ENCODE assay signal across 30 cellular contexts in genomic region chr2:138423198-138423597, GRCh38.
"Had no signal": no experiment of that assay in that cellular context is flagged by ENCODE, and none has a peak within 500 bp of the region (broad histone marks: within the 10 kb centered on the region; RNA-seq: fewer than 3 reads in every experiment).

No MANE protein-coding gene starts in this region.

- H3K27ac Mint-ChIP-seq: effector memory CD8-positive, alpha-beta T cell; memory B cell; mesothelial cell of epicardium; naive B cell; natural killer cell treated with Interleukin-12 subunit alpha and Interleukin-12 subunit beta and Interleukin-15 and Interleukin-18, amount 100 ng/mL, for 72 hours; stimulated activated effector memory CD8-positive, alpha-beta T cell treated with anti-CD3 and anti-CD28 coated beads, Interleukin-12 subunit alpha, Interleukin-12 subunit beta, amount 100 ng/mL, for 72 hours had no signal

- FAIRE-seq: endometrium had no signal

- H3K9me3 ChIP-seq: gastrocnemius medialis, neutrophil, prostate gland, testis had no signal

- H3K4me3 ChIP-seq: gastrocnemius medialis, lung, mucosa of descending colon, prostate gland, right atrium auricular region, sigmoid colon, stomach, testis, tibial artery, upper lobe of left lung, uterus had no signal

- ATAC-seq: effector memory CD8-positive, alpha-beta T cell; esophagus mucosa; gastrocnemius medialis; left cardiac atrium; left ventricle myocardium superior; mucosa of descending colon; natural killer cell treated with Interleukin-12 subunit alpha and Interleukin-12 subunit beta and Interleukin-15 and Interleukin-18, amount 100 ng/mL, for 72 hours; stimulated activated effector memory CD8-positive, alpha-beta T cell treated with anti-CD3 and anti-CD28 coated beads, Interleukin-12 subunit alpha, Interleukin-12 subunit beta, amount 100 ng/mL, for 72 hours had no signal

- H3K4me3 Mint-ChIP-seq: effector memory CD8-positive, alpha-beta T cell; memory B cell; mesothelial cell of epicardium; naive B cell; natural killer cell treated with Interleukin-12 subunit alpha and Interleukin-12 subunit beta and Interleukin-15 and Interleukin-18, amount 100 ng/mL, for 72 hours; neural crest cell; stimulated activated effector memory CD8-positive, alpha-beta T cell treated with anti-CD3 and anti-CD28 coated beads, Interleukin-12 subunit alpha, Interleukin-12 subunit beta, amount 100 ng/mL, for 72 hours had no signal

- H3K4me1 Mint-ChIP-seq: memory B cell; naive B cell; stimulated activated effector memory CD8-positive, alpha-beta T cell treated with anti-CD3 and anti-CD28 coated beads, Interleukin-12 subunit alpha, Interleukin-12 subunit beta, amount 100 ng/mL, for 72 hours had no signal

- H3K27me3 Mint-ChIP-seq: effector memory CD8-positive, alpha-beta T cell; memory B cell; naive B cell; natural killer cell treated with Interleukin-12 subunit alpha and Interleukin-12 subunit beta and Interleukin-15 and Interleukin-18, amount 100 ng/mL, for 72 hours had no signal

- H3K4me1 ChIP-seq: prostate gland, testis had no signal

- H3K27ac ChIP-seq: gastrocnemius medialis, neutrophil, prostate gland, right atrium auricular region, sigmoid colon, stomach, testis, tibial artery, upper lobe of left lung, uterus had no signal

- H3K27me3 ChIP-seq: gastrocnemius medialis, neutrophil, right atrium auricular region, sigmoid colon, stomach, testis, tibial artery, upper lobe of left lung, uterus had no signal

- DNase-seq: cerebellar nuclear complex; cortex of kidney; effector memory CD8-positive, alpha-beta T cell; foreskin fibroblast; gastrocnemius medialis; head of caudate nucleus; left cardiac atrium; left ventricle myocardium superior; mucosa of descending colon; naive B cell; sigmoid colon; stimulated activated CD4-positive, alpha-beta T cell treated with anti-CD3 and anti-CD28 coated beads, Interleukin-2, amount 100 ng/mL, for 24 hours; stimulated activated CD4-positive, alpha-beta T cell treated with anti-CD3 and anti-CD28 coated beads, Interleukin-4, amount 100 ng/mL, for 24 hours; stimulated activated naive CD4-positive, alpha-beta T cell treated with Interleukin-2 at 50 U/mL for 16 hours; stomach; testis; tibial artery; upper lobe of left lung; uterus had no signal

- H3K36me3 ChIP-seq: gastrocnemius medialis, neutrophil, prostate gland, right atrium auricular region, sigmoid colon, tibial artery, upper lobe of left lung, uterus had no signal

- H3K36me3 Mint-ChIP-seq: stimulated activated effector memory CD8-positive, alpha-beta T cell treated with anti-CD3 and anti-CD28 coated beads, Interleukin-12 subunit alpha, Interleukin-12 subunit beta, amount 100 ng/mL, for 72 hours had no signal
